In genomic region chr20:54076259-54076658, GRCh38 we compare ENCODE assay signal across 24 cellular contexts. TPM values are rescaled to one million over a fixed set of nuclear protein-coding genes. Genes with fewer than 3 reads are reported as not detected.
A peak's percentile ranks its signal among the peaks of the same experiment; 100 is the strongest.
DNase-seq lines count a peak whose midpoint lies in the region; ATAC-seq and TF ChIP-seq lines count a peak whose summit lies in the region.
"Had no signal": no experiment of that assay in that cellular context is flagged by ENCODE, and none has a peak within 500 bp of the region (broad histone marks: within the 10 kb centered on the region; RNA-seq: fewer than 3 reads in every experiment).

No MANE protein-coding gene starts in this region.

- DNase-seq in DMS53 (lab: John Stamatoyannopoulos, UW) (peak; percentile 10), DMS53 treated with DMSO at 0.1 percent for 48 hours (lab: John Stamatoyannopoulos, UW; ENCODE audit: unreplicated experiment) (no peak), NCI-H69 (lab: John Stamatoyannopoulos, UW) (no peak), tibial artery (no peak)
- DNase-seq: GOT3, HCEC 1CT, IMR-90, KG1, NCI-H1092 treated with DMSO at 0.1 percent for 48 hours, NCI-H1436, NCI-H187 treated with DMSO at 0.1 percent for 48 hours, NCI-H2107, NCI-H446 treated with DMSO at 0.1 percent for 48 hours, NCI-H526, Peyer's patch, SHP77 treated with DMSO at 0.1 percent for 48 hours, SK-N-SH, SW 1271 had no signal

- H4K20me1 ChIP-seq in Loucy (ENCODE audit: insufficient read depth, low read length, poor library complexity, severe bottlenecking): no peaks in the 10 kb centered on the region

- H3F3A ChIP-seq in Loucy (ENCODE audit: low read depth): peaks cover 8% of the 10 kb centered on the region

- H3K4me1 ChIP-seq in Loucy (ENCODE audit: insufficient read depth, low read length, poor library complexity, severe bottlenecking) (peaks cover 67% of the 10 kb centered on the region), tibial artery (no peaks in the 10 kb centered on the region)
- H3K4me1 ChIP-seq: Peyer's patch had no signal

- no peaks in the 10 kb centered on the region for H3K9me2 ChIP-seq in Loucy (replicated peaks; ENCODE audit: low read depth, low read length)
- H3K9me2 ChIP-seq: SK-N-SH had no signal

- H3K9ac ChIP-seq in Loucy (ENCODE audit: low read depth, low read length, poor library complexity, severe bottlenecking): peak overlapping the region; percentile 19
- H3K9ac ChIP-seq: SK-N-SH had no signal

- H3K4me3 ChIP-seq in Loucy (ENCODE audit: low read length, poor library complexity, severe bottlenecking) (no peak overlapping the region), tibial artery (no peak overlapping the region)
- H3K4me3 ChIP-seq: GM12878, Peyer's patch had no signal

- H3K27ac ChIP-seq in tibial artery: no peak overlapping the region
- H3K27ac ChIP-seq: 22Rv1, Peyer's patch had no signal

- TF ChIP-seq CTCF in Loucy (conservative IDR thresholded peaks at IDR 0.05; ENCODE audit: low read length): no peak
- TF ChIP-seq CTCF in subcutaneous adipose tissue (IDR thresholded peaks at IDR 0.05; ENCODE audit: low read depth): peak; percentile 53
- no peak for TF ChIP-seq CTCF in tibial artery (IDR thresholded peaks at IDR 0.05)

- no peaks in the 10 kb centered on the region for H3K79me2 ChIP-seq in Loucy (ENCODE audit: insufficient read depth, low read length)

- H3K27me3 ChIP-seq in Loucy (ENCODE audit: insufficient read depth, low read length, poor library complexity, severe bottlenecking) (no peaks in the 10 kb centered on the region), tibial artery (peaks cover 0 to 6% of the 10 kb centered on the region in 2 donors)
- H3K27me3 ChIP-seq: Peyer's patch had no signal

- H2AFZ ChIP-seq in Loucy (ENCODE audit: low read length): peak overlapping the region; percentile 54; the same call in 1 of the 2 replicates

- H3K36me3 ChIP-seq in Loucy (ENCODE audit: insufficient read depth, low read length) (no peaks in the 10 kb centered on the region), tibial artery (no peaks in the 10 kb centered on the region)
- H3K36me3 ChIP-seq: Peyer's patch had no signal

- intact Hi-C loops in tibial artery (cut with DNase I; ENCODE audit: low total_unique reads): no loop called here

- peak; percentile 75 for ATAC-seq in esophagus mucosa
- ATAC-seq in HG03175 (IDR thresholded peaks at IDR 0.05; ENCODE audit: unreplicated experiment): no peak
- ATAC-seq: GM12878 had no signal

- no peak overlapping the region for H3K4me2 ChIP-seq in Loucy (ENCODE audit: low read depth, low read length, poor library complexity, severe bottlenecking)
- H3K4me2 ChIP-seq: SK-N-SH had no signal

- H3K9me3 ChIP-seq in Loucy (ENCODE audit: insufficient read depth, low read depth, low read length): no peaks in the 10 kb centered on the region
- no peaks in the 10 kb centered on the region for H3K9me3 ChIP-seq in tibial artery
- H3K9me3 ChIP-seq: Peyer's patch, SK-N-SH had no signal

RNA-seq across cellular contexts. Expression of gene BCAS1, which starts 5.9 kb away (rescaled TPM):
- total RNA-seq in esophagus mucosa (1.8 TPM), subcutaneous adipose tissue (not detected)
